Comparison of ENCODE assay signal across 1 cellular context in genomic region chr6:107698146-107698545, GRCh38.
TF ChIP-seq lines count a peak whose summit lies in the region.

No MANE protein-coding gene starts in this region.

TF ChIP-seq in HepG2, 621 proteins besides CTCF, POLR2A, EP300 and RAD21 (continued from another document):
- TF ChIP-seq ZNF609 (CRISPR knock-in tag; IDR thresholded peaks at IDR 0.05; ENCODE audit: borderline replicate concordance) (no peak), POLR2AphosphoS5 (IDR thresholded peaks at IDR 0.05; ENCODE audit: low read depth, low read length) (no peak), TCF12 (IDR thresholded peaks at IDR 0.05) (no peak), TCF12 (CRISPR knock-in tag; IDR thresholded peaks at IDR 0.05) (no peak), IRF2 (CRISPR knock-in tag; IDR thresholded peaks at IDR 0.05) (no peak)
